In the genomic region with DNA sequence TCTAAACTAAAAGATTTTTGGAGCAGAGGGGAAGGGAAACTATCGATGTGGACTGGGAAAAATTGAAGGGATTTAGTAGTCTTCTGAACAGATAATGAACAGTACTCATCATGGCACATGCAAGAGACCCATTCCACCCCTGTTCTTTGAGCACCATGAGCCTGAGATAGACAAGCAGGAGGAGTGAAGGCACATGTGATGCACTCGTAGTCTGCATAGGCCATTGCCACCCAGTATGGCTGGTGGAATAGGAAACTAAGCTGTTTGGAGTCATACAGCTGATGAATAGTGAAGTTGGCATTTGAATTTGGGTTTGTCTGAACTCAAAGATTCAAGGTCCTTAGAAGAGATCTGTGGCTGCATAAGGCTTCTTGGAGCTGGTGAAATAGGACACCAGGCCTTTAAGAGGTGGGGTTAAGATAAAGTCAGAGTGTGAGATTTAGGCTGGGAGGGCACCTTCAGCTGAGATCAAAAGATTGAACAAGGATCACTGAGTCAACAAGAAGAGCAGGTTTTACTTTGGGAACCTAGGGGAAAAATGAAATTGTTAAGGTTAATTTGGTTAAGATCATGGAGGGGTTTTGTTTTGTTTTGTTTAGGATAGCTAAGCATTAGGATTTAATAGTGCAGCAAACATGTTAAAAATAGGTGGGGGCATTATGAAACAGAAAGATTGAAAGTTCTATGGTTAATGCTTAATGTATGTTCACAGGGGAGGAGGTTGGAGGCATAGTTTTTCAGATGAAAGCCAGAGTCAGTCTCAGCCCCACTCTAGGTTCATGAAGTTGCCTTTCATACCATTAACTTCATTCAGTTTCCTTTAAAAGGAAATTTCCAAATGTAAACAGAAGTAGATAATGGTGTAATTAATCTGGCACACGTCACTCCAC, we compare ENCODE assay signal across 9 cellular contexts.
DNase-seq lines count a peak whose midpoint lies in the region; ATAC-seq and TF ChIP-seq lines count a peak whose summit lies in the region.
"Had no signal": no experiment of that assay in that cellular context is flagged by ENCODE, and none has a peak within 500 bp of the region (broad histone marks: within the 10 kb centered on the region; RNA-seq: fewer than 3 reads in every experiment).

No MANE protein-coding gene starts in this region.

- TF ChIP-seq EP300 in suprapubic skin (IDR thresholded peaks at IDR 0.05) = no peak

- CTCF ChIA-PET in HEK293T (lab: Yijun Ruan, JAX) = interaction anchor here (1.0 to 1.6 kb wide), 5 partner anchors 16 to 120 kb away, joined by 3 to 5 read pairs (median 3); no protein-coding TSS in a partner anchor

- H3K4me3 ChIP-seq in GM12865 (ENCODE audit: low read depth, low read length) (no peak overlapping the region; the same call in 1 of the 2 replicates), esophagus squamous epithelium (no peak overlapping the region), BE2C (ENCODE audit: low read depth, low read length) (no peak overlapping the region), suprapubic skin (no peak overlapping the region)

- H3K36me3 ChIP-seq in esophagus squamous epithelium = no peaks in the 10 kb centered on the region
- no peaks in the 10 kb centered on the region; the same call in 1 of the 2 replicates for H3K36me3 ChIP-seq in BE2C
- H3K36me3 ChIP-seq in suprapubic skin = no peaks in the 10 kb centered on the region

- H3K27ac ChIP-seq in esophagus squamous epithelium = peak overlapping the region in 3 of 4 donors; percentile 23 to 72 (median 43)
- H3K27ac ChIP-seq in suprapubic skin = no peak overlapping the region

- no peak for TF ChIP-seq CTCF in GM12865 (IDR thresholded peaks at IDR 0.05; ENCODE audit: insufficient read depth, low read depth, low read length, missing control alignments)
- TF ChIP-seq CTCF in GM20000 (IDR thresholded peaks at IDR 0.05; ENCODE audit: extremely low read depth, missing control alignments) = no peak
- TF ChIP-seq CTCF in esophagus squamous epithelium (IDR thresholded peaks at IDR 0.05) = no peak
- TF ChIP-seq CTCF in BE2C (IDR thresholded peaks at IDR 0.05; ENCODE audit: low read depth, low read length) = no peak
- no peak for TF ChIP-seq CTCF in suprapubic skin (IDR thresholded peaks at IDR 0.05)

- H3K4me1 ChIP-seq in esophagus squamous epithelium (peaks cover 4 to 39% (median 15%) of the 10 kb centered on the region in 3 donors), BE2C (peaks cover 12% of the 10 kb centered on the region), suprapubic skin (peaks cover 25% of the 10 kb centered on the region)

- POLR2A ChIA-PET in HEK293T (lab: Yijun Ruan, JAX) = no interaction called here

- intact Hi-C loops in esophagus squamous epithelium (cut with DNase I) = no loop called here

- H3K27me3 ChIP-seq in esophagus squamous epithelium (no peaks in the 10 kb centered on the region), BE2C (no peaks in the 10 kb centered on the region), suprapubic skin (no peaks in the 10 kb centered on the region)

- DNase-seq in GM12865 (ENCODE audit: low read depth) (peak; percentile 45), GM20000 (ENCODE audit: low spot score) (peak; percentile 38), esophagus squamous epithelium (lab: John Stamatoyannopoulos, UW) (no peak), BE2C (no peak), HEK293T (ENCODE audit: extremely low spot score) (no peak), suprapubic skin (ENCODE audit: low spot score in 2 of 2) (no peak)
- DNase-seq: DMS153 had no signal

- ATAC-seq in HG03135 (IDR thresholded peaks at IDR 0.05; ENCODE audit: unreplicated experiment) = peak; percentile 96
- no peak for ATAC-seq in activated CD4-positive, CD25-positive, alpha-beta regulatory T cell treated with anti-CD3 and anti-CD28 coated beads, Interleukin-2, amount 50 U/mL, for 24 hours

- H3K9me3 ChIP-seq in esophagus squamous epithelium (no peaks in the 10 kb centered on the region), BE2C (no peaks in the 10 kb centered on the region), suprapubic skin (no peaks in the 10 kb centered on the region)

- WGBS in esophagus squamous epithelium, 2 donors = 57 to 68% methylated on average over 3 of the region's 3 CpGs
- WGBS in suprapubic skin = 48% methylated on average over 3 of the region's 3 CpGs

- no peak for TF ChIP-seq POLR2A in esophagus squamous epithelium (IDR thresholded peaks at IDR 0.05)
- no peak for TF ChIP-seq POLR2A in suprapubic skin (IDR thresholded peaks at IDR 0.05)

TF ChIP-seq in HEK293T, 16 proteins besides CTCF, POLR2A, EP300 and RAD21:
- TF ChIP-seq ARNT (IDR thresholded peaks at IDR 0.05) (no peak), ELF4 (IDR thresholded peaks at IDR 0.05) (no peak), NFRKB (IDR thresholded peaks at IDR 0.05) (no peak), FOXM1 (IDR thresholded peaks at IDR 0.05; ENCODE audit: borderline replicate concordance) (no peak), HDGF (IDR thresholded peaks at IDR 0.05; ENCODE audit: borderline replicate concordance) (no peak), TARDBP (IDR thresholded peaks at IDR 0.05) (no peak), SP1 (IDR thresholded peaks at IDR 0.05) (no peak), BHLHE40 (IDR thresholded peaks at IDR 0.05; ENCODE audit: borderline replicate concordance) (no peak)

Comparison
In these comparisons a context has a peak if more than half of its experiments do, and no peak if none do; other contexts are left out.
1. DNase-seq: peak in GM12865 (single experiment) and GM20000 (single experiment); none in esophagus squamous epithelium (single experiment), BE2C (single experiment), HEK293T (single experiment) and suprapubic skin (0 of 2).